Comparison of ENCODE assay signal across 23 cellular contexts in the genomic region with DNA sequence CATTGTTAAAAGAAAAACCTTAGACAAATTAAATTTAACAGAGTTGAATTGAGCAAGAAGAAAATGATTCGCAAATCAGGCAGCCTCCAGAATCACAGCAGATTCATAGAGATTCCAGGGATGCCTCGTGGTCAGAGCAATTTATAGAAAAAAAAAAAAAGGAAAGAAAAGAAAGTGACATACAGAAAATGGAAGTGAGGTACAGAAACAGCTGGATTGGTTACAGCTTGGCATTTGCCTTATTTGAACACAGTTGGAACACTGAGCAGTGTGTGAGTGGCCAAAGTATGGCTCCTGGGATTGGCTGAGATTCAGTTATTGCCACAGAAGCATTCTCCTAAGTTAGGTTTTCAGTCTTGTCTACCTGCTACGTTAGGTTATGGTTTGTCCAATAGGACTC. TPM values are rescaled to one million over a fixed set of nuclear protein-coding genes. Genes with fewer than 3 reads are reported as not detected.
DNase-seq lines count a peak whose midpoint lies in the region; ATAC-seq and TF ChIP-seq lines count a peak whose summit lies in the region.
"Had no signal": no experiment of that assay in that cellular context is flagged by ENCODE, and none has a peak within 500 bp of the region (broad histone marks: within the 10 kb centered on the region; RNA-seq: fewer than 3 reads in every experiment).

No MANE protein-coding gene starts in this region.

- no peak for TF ChIP-seq EP300 in Ishikawa (IDR thresholded peaks at IDR 0.05; ENCODE audit: borderline replicate concordance)

- no peak overlapping the region for H3K27ac Mint-ChIP-seq in nephron progenitor cell
- H3K27ac Mint-ChIP-seq: activated CD4-positive, alpha-beta T cell treated with anti-CD3 and anti-CD28 coated beads for 36 hours; dendritic cell treated with granulocyte-macrophage colony-stimulating factor and Interleukin-4, amounts not matched to agents 40 ng/mL and 50 ng/mL, for 4 days had no signal

- H3K4me3 ChIP-seq in mammary epithelial cell (replicated peaks in 1 of 3; ENCODE audit: insufficient read depth in 1 of 3, low read depth in 2 of 3, low read length in 3 of 3) = no peak overlapping the region
- H3K4me3 ChIP-seq: heart left ventricle, lower lobe of right lung, uterus had no signal

- 19% methylated on average over 3 of the region's 3 CpGs for WGBS in mammary epithelial cell (ENCODE audit: low coverage, missing lambda C conversion rate)

- H3K27me3 ChIP-seq in mammary epithelial cell (ENCODE audit: insufficient read depth, low read length) = no peaks in the 10 kb centered on the region
- H3K27me3 ChIP-seq: heart left ventricle, uterus had no signal

- ATAC-seq in HG02678 (IDR thresholded peaks at IDR 0.05; ENCODE audit: unreplicated experiment) (no peak), GM21381 (IDR thresholded peaks at IDR 0.05; ENCODE audit: unreplicated experiment) (no peak)
- ATAC-seq: activated CD4-positive, alpha-beta T cell treated with anti-CD3 and anti-CD28 coated beads for 36 hours; heart left ventricle; lower lobe of right lung; naive thymus-derived CD4-positive, alpha-beta T cell had no signal

- no peak for TF ChIP-seq RAD21 in Ishikawa (IDR thresholded peaks at IDR 0.05; ENCODE audit: low read depth)

- TF ChIP-seq CTCF in AG09319 (IDR thresholded peaks at IDR 0.05; ENCODE audit: low read depth, low read length) (no peak), mammary epithelial cell (conservative IDR thresholded peaks at IDR 0.05 in 1 of 2, IDR thresholded peaks at IDR 0.05 in 1 of 2; ENCODE audit: extremely low read depth in 1 of 2, insufficient read depth in 1 of 2, low read depth in 1 of 2, low read length in 2 of 2) (no peak), nephron progenitor cell (IDR thresholded peaks at IDR 0.05) (no peak)

- dilution Hi-C loops in mammary epithelial cell (cut with HindIII; ENCODE audit: low sequenced_read_pairs) = no loop called here

- H4K20me1 ChIP-seq in mammary epithelial cell (ENCODE audit: insufficient read depth, low read length) = no peaks in the 10 kb centered on the region

- no peaks in the 10 kb centered on the region for H3K9me3 ChIP-seq in mammary epithelial cell (replicated peaks; ENCODE audit: insufficient read depth, low read length)
- H3K9me3 ChIP-seq: heart left ventricle, lower lobe of right lung, uterus had no signal

- no peaks in the 10 kb centered on the region for H3K27me3 Mint-ChIP-seq in nephron progenitor cell (ENCODE audit: low read depth, poor library complexity)
- H3K27me3 Mint-ChIP-seq: activated CD4-positive, alpha-beta T cell treated with anti-CD3 and anti-CD28 coated beads for 36 hours; dendritic cell treated with granulocyte-macrophage colony-stimulating factor and Interleukin-4, amounts not matched to agents 40 ng/mL and 50 ng/mL, for 4 days had no signal

- peak; percentile 22 for DNase-seq in AG09319 (ENCODE audit: extremely low read depth, low read depth)
- peak; percentile 52 for DNase-seq in mammary epithelial cell
- DNase-seq in iris pigment epithelial cell (ENCODE audit: low read depth) = peak; percentile 61
- no peak for DNase-seq in nephron progenitor cell
- DNase-seq in NCI-H1417 treated with DMSO at 0.1 percent for 48 hours (lab: John Stamatoyannopoulos, UW) = no peak
- DNase-seq: activated CD4-positive, alpha-beta T cell treated with anti-CD3 and anti-CD28 coated beads for 36 hours; activated effector memory CD4-positive, alpha-beta T cell treated with anti-CD3 and anti-CD28 coated beads, Interleukin-2, amount 50 U/mL, for 16 hours; amniotic stem cell; DND-41; heart left ventricle; Kasumi-1; lower lobe of right lung; naive thymus-derived CD4-positive, alpha-beta T cell; NCI-H1436; NCI-H82; stimulated activated CD4-positive, alpha-beta T cell treated with anti-CD3 and anti-CD28 coated beads, Interleukin-2, amount 100 ng/mL, for 48 hours; uterus had no signal

- no peaks in the 10 kb centered on the region for H3K4me1 ChIP-seq in mammary epithelial cell (ENCODE audit: insufficient read depth, low read length)
- H3K4me1 ChIP-seq: heart left ventricle, lower lobe of right lung, parathyroid adenoma, uterus had no signal

- no peak overlapping the region for H3K27ac ChIP-seq in mammary epithelial cell (ENCODE audit: insufficient read depth, low read depth, low read length)
- H3K27ac ChIP-seq: epithelial cell of prostate, heart left ventricle, lower lobe of right lung, parathyroid adenoma, uterus had no signal

- in situ Hi-C loops in mammary epithelial cell (cut with MboI; ENCODE audit: low sequenced_read_pairs in 2 of 2) = no loop called here

- no peaks in the 10 kb centered on the region for H3K36me3 Mint-ChIP-seq in nephron progenitor cell (ENCODE audit: low read depth)

- no peak overlapping the region for H3K4me3 Mint-ChIP-seq in nephron progenitor cell
- H3K4me3 Mint-ChIP-seq: activated CD4-positive, alpha-beta T cell treated with anti-CD3 and anti-CD28 coated beads for 36 hours; dendritic cell treated with granulocyte-macrophage colony-stimulating factor and Interleukin-4, amounts not matched to agents 40 ng/mL and 50 ng/mL, for 4 days; naive thymus-derived CD4-positive, alpha-beta T cell had no signal

- intact Hi-C loops in mammary epithelial cell (cut with micrococcal nuclease) = no loop called here

- BruUV-seq in mammary epithelial cell (replicated peaks; lab: Mats Ljungman, UMichigan) = no TSS peak

- no peaks in the 10 kb centered on the region for H3K79me2 ChIP-seq in mammary epithelial cell (ENCODE audit: insufficient read depth, low read length)
- H3K79me2 ChIP-seq: parathyroid adenoma had no signal

- no peaks in the 10 kb centered on the region for H3K4me1 Mint-ChIP-seq in nephron progenitor cell
- H3K4me1 Mint-ChIP-seq: activated CD4-positive, alpha-beta T cell treated with anti-CD3 and anti-CD28 coated beads for 36 hours had no signal

- H3K9me3 Mint-ChIP-seq in nephron progenitor cell = peaks cover 6% of the 10 kb centered on the region

- CTCF ChIA-PET in mammary epithelial cell (lab: Charles Lee; ENCODE audit: low non-redundant PET) = no interaction called here

- H3K36me3 ChIP-seq in mammary epithelial cell (ENCODE audit: insufficient read depth, low read length) = no peaks in the 10 kb centered on the region
- H3K36me3 ChIP-seq: heart left ventricle, lower lobe of right lung, uterus had no signal

- H2AFZ ChIP-seq in mammary epithelial cell (ENCODE audit: low read depth, low read length) = no peak overlapping the region
- H2AFZ ChIP-seq: parathyroid adenoma had no signal

- no peak overlapping the region for H3K4me2 ChIP-seq in mammary epithelial cell (ENCODE audit: insufficient read depth, low read depth, low read length)

- no peak overlapping the region for H3K9ac ChIP-seq in mammary epithelial cell (ENCODE audit: insufficient read depth, low read length)
- H3K9ac ChIP-seq: parathyroid adenoma had no signal

TF ChIP-seq in Ishikawa, 13 proteins besides CTCF, POLR2A, EP300 and RAD21:
- TF ChIP-seq TCF12 (IDR thresholded peaks at IDR 0.05; ENCODE audit: low read depth) (no peak), TEAD4 (IDR thresholded peaks at IDR 0.05) (0 out of 2 replicates have a peak, but pooled peaks have one; percentile 15)

RNA-seq across cellular contexts. Expression of gene C21orf91, which starts 9.1 kb away (rescaled TPM):
- total RNA-seq in mammary epithelial cell = 10 to 100 TPM; 35.2 to 38.9 TPM
- polyA plus RNA-seq in mammary epithelial cell = 9.3 TPM
- polyA minus RNA-seq in mammary epithelial cell = 12.6 TPM

Comparison
In these comparisons a context has a peak if more than half of its experiments do, and no peak if none do; other contexts are left out.
1. DNase-seq: peak in AG09319 (single experiment), mammary epithelial cell (single experiment) and iris pigment epithelial cell (single experiment); none in nephron progenitor cell (single experiment) and NCI-H1417 treated with DMSO at 0.1 percent for 48 hours (single experiment).